ENCODE assay signal across 28 cellular contexts in genomic region chr17:65011047-65011446, GRCh38.
"Had no signal": no experiment of that assay in that cellular context is flagged by ENCODE, and none has a peak within 500 bp of the region (broad histone marks: within the 10 kb centered on the region; RNA-seq: fewer than 3 reads in every experiment).

No MANE protein-coding gene starts in this region.

- H3K36me3 ChIP-seq: adrenal gland had no signal

- DNase-seq: activated CD4-positive, alpha-beta T cell treated with anti-CD3 and anti-CD28 coated beads for 36 hours; activated CD4-positive, CD25-positive, alpha-beta regulatory T cell; activated CD8-positive, alpha-beta memory T cell treated with anti-CD3 and anti-CD28 coated beads, Interleukin-2, amount 10 ng/mL, durations not matched to agents 7 days and 5 days; activated CD8-positive, alpha-beta T cell treated with anti-CD3 and anti-CD28 coated beads, Interleukin-2, amount 10 ng/mL, durations not matched to agents 7 days and 5 days; activated naive CD4-positive, alpha-beta T cell; activated naive CD8-positive, alpha-beta T cell treated with anti-CD3 and anti-CD28 coated beads for 36 hours; activated T-cell treated with anti-CD3 and anti-CD28 coated beads, Interleukin-2, amount 50 U/mL, for 48 hours; adrenal gland; aorta; cortex of kidney; foreskin fibroblast; heart left ventricle; hypothalamus; immature natural killer cell; kidney; left colon; midbrain; natural killer cell; posterior cingulate gyrus; right cardiac atrium; spleen; stimulated activated CD4-positive, alpha-beta T cell treated with anti-CD3 and anti-CD28 coated beads, Interleukin-2, amount 100 ng/mL, for 48 hours; stimulated activated naive CD4-positive, alpha-beta T cell treated with Interleukin-2 at 50 U/mL for 16 hours; T-helper 1 cell had no signal

- H3K9me3 ChIP-seq: adrenal gland, heart left ventricle, spleen, tibial nerve had no signal

- H3K27me3 Mint-ChIP-seq: activated CD4-positive, alpha-beta T cell treated with anti-CD3 and anti-CD28 coated beads for 36 hours; activated CD8-positive, alpha-beta memory T cell treated with anti-CD3 and anti-CD28 coated beads, Interleukin-2, amount 10 ng/mL, durations not matched to agents 7 days and 5 days; activated naive CD8-positive, alpha-beta T cell treated with anti-CD3 and anti-CD28 coated beads for 36 hours; brain had no signal

- H3K9me3 Mint-ChIP-seq: activated naive CD8-positive, alpha-beta T cell treated with anti-CD3 and anti-CD28 coated beads for 36 hours; activated T-helper 2 cell treated with anti-CD3 and anti-CD28 coated beads, Interferon-gamma antibody, Interleukin-2, Interleukin-4, amounts not matched to agents 10 μg/mL and 5 μg/mL and 100 μg/mL, durations not matched to agents 14 hours and 24 hours and 36 hours; brain; immature natural killer cell; natural killer cell had no signal

- H3K4me3 ChIP-seq: adrenal gland, heart left ventricle, spleen, tibial nerve had no signal

- H3K27me3 ChIP-seq: adrenal gland, heart left ventricle, spleen, tibial nerve had no signal

- H3K4me3 Mint-ChIP-seq: activated CD4-positive, alpha-beta T cell treated with anti-CD3 and anti-CD28 coated beads for 36 hours; activated CD8-positive, alpha-beta memory T cell treated with anti-CD3 and anti-CD28 coated beads, Interleukin-2, amount 10 ng/mL, durations not matched to agents 7 days and 5 days; activated CD8-positive, alpha-beta T cell treated with anti-CD3 and anti-CD28 coated beads, Interleukin-2, amount 10 ng/mL, durations not matched to agents 7 days and 5 days; activated naive CD8-positive, alpha-beta T cell treated with anti-CD3 and anti-CD28 coated beads for 36 hours; brain; immature natural killer cell; natural killer cell had no signal

- ATAC-seq: activated CD4-positive, alpha-beta T cell treated with anti-CD3 and anti-CD28 coated beads for 36 hours; activated CD8-positive, alpha-beta memory T cell treated with anti-CD3 and anti-CD28 coated beads, Interleukin-2, amount 10 ng/mL, durations not matched to agents 7 days and 5 days; activated CD8-positive, alpha-beta T cell treated with anti-CD3 and anti-CD28 coated beads, Interleukin-2, amount 10 ng/mL, durations not matched to agents 7 days and 5 days; esophagus mucosa; heart left ventricle; left colon; natural killer cell; right cardiac atrium had no signal

- H3K27ac Mint-ChIP-seq: activated CD8-positive, alpha-beta memory T cell treated with anti-CD3 and anti-CD28 coated beads, Interleukin-2, amount 10 ng/mL, durations not matched to agents 7 days and 5 days; activated CD8-positive, alpha-beta T cell treated with anti-CD3 and anti-CD28 coated beads, Interleukin-2, amount 10 ng/mL, durations not matched to agents 7 days and 5 days; activated naive CD8-positive, alpha-beta T cell treated with anti-CD3 and anti-CD28 coated beads for 36 hours; activated T-helper 2 cell treated with anti-CD3 and anti-CD28 coated beads, Interferon-gamma antibody, Interleukin-2, Interleukin-4, amounts not matched to agents 10 μg/mL and 5 μg/mL and 100 μg/mL, durations not matched to agents 14 hours and 24 hours and 36 hours had no signal

- H3K27ac ChIP-seq: heart left ventricle, tibial nerve had no signal
